In genomic region chr14:62081956-62082355, GRCh38 we compare ENCODE assay signal across 16 cellular contexts.
"Had no signal": no experiment of that assay in that cellular context is flagged by ENCODE, and none has a peak within 500 bp of the region (broad histone marks: within the 10 kb centered on the region; RNA-seq: fewer than 3 reads in every experiment).

No MANE protein-coding gene starts in this region.

- H3K9me3 ChIP-seq: ascending aorta, colonic mucosa, upper lobe of right lung had no signal

- H3K27me3 Mint-ChIP-seq: central memory CD8-positive, alpha-beta T cell had no signal

- H3K27me3 ChIP-seq: ascending aorta, colonic mucosa, upper lobe of right lung had no signal

- H3K36me3 ChIP-seq: ascending aorta, colonic mucosa, upper lobe of right lung had no signal

- H3K4me3 Mint-ChIP-seq: activated naive CD4-positive, alpha-beta T cell treated with anti-CD3 and anti-CD28 coated beads, Interleukin-2, amount 10 ng/mL, durations not matched to agents 7 days and 5 days; activated T-cell treated with anti-CD3 and anti-CD28 coated beads, Interleukin-2, amount 50 U/mL, for 4 hours; central memory CD8-positive, alpha-beta T cell; endodermal cell; nephron progenitor cell had no signal

- H3K27ac ChIP-seq: ascending aorta, colonic mucosa, epithelial cell of prostate, upper lobe of right lung, VCaP had no signal

- H3K36me3 Mint-ChIP-seq: activated naive CD4-positive, alpha-beta T cell treated with anti-CD3 and anti-CD28 coated beads, Interleukin-2, amount 10 ng/mL, durations not matched to agents 7 days and 5 days had no signal

- H3K9me3 Mint-ChIP-seq: activated naive CD4-positive, alpha-beta T cell treated with anti-CD3 and anti-CD28 coated beads, Interleukin-2, amount 10 ng/mL, durations not matched to agents 7 days and 5 days had no signal

- DNase-seq: activated CD8-positive, alpha-beta memory T cell treated with anti-CD3 and anti-CD28 coated beads, Interleukin-2, amount 50 U/mL, for 4 hours; activated naive CD4-positive, alpha-beta T cell treated with anti-CD3 and anti-CD28 coated beads, Interleukin-2, amount 10 ng/mL, durations not matched to agents 7 days and 5 days; activated T-cell treated with anti-CD3 and anti-CD28 coated beads, Interleukin-2, amount 50 U/mL, for 4 hours; colonic mucosa; endodermal cell; foreskin melanocyte; glutamatergic neuron; hippocampal formation; midbrain; nephron progenitor cell; upper lobe of right lung had no signal

- H3K4me3 ChIP-seq: ascending aorta, colonic mucosa, upper lobe of right lung had no signal

- ATAC-seq: activated T-cell treated with anti-CD3 and anti-CD28 coated beads, Interleukin-2, amount 50 U/mL, for 4 hours; left lobe of liver; upper lobe of right lung had no signal

- H3K27ac Mint-ChIP-seq: activated naive CD4-positive, alpha-beta T cell treated with anti-CD3 and anti-CD28 coated beads, Interleukin-2, amount 10 ng/mL, durations not matched to agents 7 days and 5 days; endodermal cell; nephron progenitor cell had no signal
